8 cellular contexts compared by ENCODE assay signal in the genomic region with DNA sequence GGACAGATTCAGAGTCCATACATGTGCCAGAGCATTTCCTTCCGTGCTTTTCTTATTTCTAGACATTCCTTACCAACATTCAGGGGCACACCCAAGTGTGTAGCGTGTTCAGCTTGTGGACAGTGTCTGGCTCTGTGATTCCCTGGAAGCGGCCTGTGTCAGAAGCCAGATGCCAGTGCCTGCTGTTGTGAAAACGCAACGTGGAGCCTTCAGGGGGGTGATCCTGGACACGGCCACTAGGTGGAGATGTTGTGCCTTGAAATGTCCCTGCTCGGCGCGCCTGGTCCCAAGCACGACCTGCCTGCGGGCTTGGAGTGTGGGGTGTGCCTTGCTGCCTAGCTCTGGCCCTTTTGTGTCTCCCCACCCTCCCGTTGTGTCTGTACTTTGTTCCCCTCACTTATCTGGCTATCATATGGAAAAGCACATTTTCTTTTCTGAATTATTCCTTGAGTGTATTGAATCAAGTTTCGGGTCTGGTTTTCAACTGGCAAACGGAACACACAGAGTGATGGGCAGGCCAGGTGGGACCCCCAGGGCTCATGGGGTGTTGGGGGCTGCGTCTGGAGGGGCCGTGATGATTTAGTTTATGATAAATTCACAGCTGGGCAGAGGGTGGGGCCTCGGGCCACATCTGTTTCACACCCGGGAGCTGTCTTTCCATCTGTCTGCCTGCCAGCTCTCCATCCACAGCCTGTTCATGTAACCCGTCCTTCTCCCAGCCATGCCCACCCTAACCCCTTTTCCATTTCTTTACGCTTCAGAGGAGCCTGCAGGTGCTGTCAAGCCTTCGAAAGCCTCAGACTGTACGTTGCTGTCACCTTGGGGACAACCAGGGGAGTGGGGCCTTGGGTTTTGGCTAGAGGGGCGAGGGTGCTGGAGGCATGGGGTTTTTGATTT.
A peak's percentile ranks its signal among the peaks of the same experiment; 100 is the strongest.
DNase-seq lines count a peak whose midpoint lies in the region; ATAC-seq lines count a peak whose summit lies in the region.

No MANE protein-coding gene starts in this region.

- no peak overlapping the region for H3K4me3 Mint-ChIP-seq in central memory CD8-positive, alpha-beta T cell

- H3K27ac Mint-ChIP-seq in central memory CD8-positive, alpha-beta T cell (ENCODE audit: low read depth), result no peak overlapping the region

- H3K4me1 Mint-ChIP-seq in central memory CD8-positive, alpha-beta T cell, result peaks cover 14% of the 10 kb centered on the region

- peaks cover 36% of the 10 kb centered on the region for H3K27me3 Mint-ChIP-seq in central memory CD8-positive, alpha-beta T cell

- H3K9me3 Mint-ChIP-seq in central memory CD8-positive, alpha-beta T cell, result no peaks in the 10 kb centered on the region

- ATAC-seq in central memory CD8-positive, alpha-beta T cell (replicated peaks; ENCODE audit: extremely low read depth, poor library complexity, severe bottlenecking), result no peak
- ATAC-seq in left lobe of liver (peak; percentile 92), GM21825 (IDR thresholded peaks at IDR 0.05; ENCODE audit: unreplicated experiment) (no peak)

- peaks cover 2% of the 10 kb centered on the region for H3K36me3 Mint-ChIP-seq in central memory CD8-positive, alpha-beta T cell (ENCODE audit: insufficient read depth)

- DNase-seq in SIG-M5 treated with dmso at 0.1 percent for 504 hours (lab: John Stamatoyannopoulos, UW; ENCODE audit: unreplicated experiment), result peak; percentile 50
- DNase-seq in SIG-M5 (lab: John Stamatoyannopoulos, UW), result no peak
- peak; percentile 90 for DNase-seq in NCI-H1694 treated with DMSO at 0.1 percent for 48 hours (lab: John Stamatoyannopoulos, UW)
- peak; percentile 72 for DNase-seq in activated CD4-positive, CD25-positive, alpha-beta regulatory T cell treated with anti-CD3 and anti-CD28 coated beads, Interleukin-2, amount 50 U/mL, for 72 hours
- peak; percentile 49 to 51 for DNase-seq in central memory CD8-positive, alpha-beta T cell (ENCODE audit: low spot score in 2 of 2)
- peak; percentile 79 for DNase-seq in left lobe of liver (ENCODE audit: low spot score)
- peak; percentile 22 to 62 (median 37) for DNase-seq in stimulated activated CD4-positive, alpha-beta T cell treated with anti-CD3 and anti-CD28 coated beads, TNF-alpha, amount 100 ng/mL, for 1 hour (ENCODE audit: low read depth in 3 of 3, low spot score in 1 of 3)
